Comparison of ENCODE assay signal across 22 cellular contexts in the genomic region with DNA sequence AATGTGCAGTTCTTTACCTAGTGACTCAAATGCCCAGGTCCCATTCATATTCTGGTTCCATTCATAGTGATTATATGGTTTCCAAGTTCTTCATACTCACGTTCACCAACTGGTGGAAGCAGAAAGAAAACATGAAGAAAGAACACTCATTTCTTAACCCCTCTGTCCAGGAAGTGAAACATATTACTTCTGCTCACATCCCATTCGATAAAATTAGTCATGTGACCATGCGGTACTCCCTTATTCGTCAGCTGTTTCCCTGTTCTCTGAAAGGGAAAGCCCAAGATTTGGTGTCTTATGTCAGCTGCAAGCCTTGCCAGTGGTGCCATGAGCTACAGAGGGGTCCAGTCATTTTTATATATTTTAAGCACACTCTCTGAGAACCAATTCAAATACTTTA.
DNase-seq lines count a peak whose midpoint lies in the region; ATAC-seq lines count a peak whose summit lies in the region.
"Had no signal": no experiment of that assay in that cellular context is flagged by ENCODE, and none has a peak within 500 bp of the region (broad histone marks: within the 10 kb centered on the region; RNA-seq: fewer than 3 reads in every experiment).

No MANE protein-coding gene starts in this region.

- peak; percentile 67 for ATAC-seq in HG02938 (IDR thresholded peaks at IDR 0.05; ENCODE audit: unreplicated experiment)
- ATAC-seq in stimulated activated naive CD8-positive, alpha-beta T cell treated with anti-CD3 and anti-CD28 coated beads, Interleukin-15, amount 100 ng/mL, for 72 hours = peak; percentile 49
- ATAC-seq: CD8-positive, alpha-beta T cell; naive thymus-derived CD4-positive, alpha-beta T cell had no signal

- H3K27ac Mint-ChIP-seq in stimulated activated naive CD8-positive, alpha-beta T cell treated with anti-CD3 and anti-CD28 coated beads, Interleukin-15, amount 100 ng/mL, for 72 hours = peak overlapping the region in 1 of 2 donors; percentile 30
- H3K27ac Mint-ChIP-seq: activated naive CD8-positive, alpha-beta T cell treated with anti-CD3 and anti-CD28 coated beads, Interleukin-2, amount 10 ng/mL, durations not matched to agents 7 days and 5 days; CD8-positive, alpha-beta T cell; naive thymus-derived CD4-positive, alpha-beta T cell had no signal

- no peaks in the 10 kb centered on the region for H3K27me3 Mint-ChIP-seq in stimulated activated naive CD8-positive, alpha-beta T cell treated with anti-CD3 and anti-CD28 coated beads, Interleukin-15, amount 100 ng/mL, for 72 hours
- H3K27me3 Mint-ChIP-seq: activated naive CD8-positive, alpha-beta T cell treated with anti-CD3 and anti-CD28 coated beads, Interleukin-2, amount 10 ng/mL, durations not matched to agents 7 days and 5 days had no signal

- peak; percentile 4 for DNase-seq in stimulated activated CD4-positive, alpha-beta T cell treated with anti-CD3 and anti-CD28 coated beads, Interleukin-1b, Interleukin-23, amount 100 ng/mL, for 48 hours
- no peak for DNase-seq in stimulated activated CD4-positive, alpha-beta T cell treated with anti-CD3 and anti-CD28 coated beads, Interleukin-12 subunit alpha, Interleukin-12 subunit beta, amount 100 ng/mL, for 4 hours
- DNase-seq in OCI-M1 (lab: John Stamatoyannopoulos, UW) (peak; percentile 98), SKM-1 treated with dmso at 0.1 percent for 144 hours (lab: John Stamatoyannopoulos, UW; ENCODE audit: unreplicated experiment) (no peak), HT-29 (ENCODE audit: low spot score) (no peak), HuH-7 (ENCODE audit: low spot score) (no peak)
- DNase-seq in stimulated activated naive CD8-positive, alpha-beta T cell treated with anti-CD3 and anti-CD28 coated beads, Interleukin-15, amount 100 ng/mL, for 72 hours = peak in 1 of 2 donors; percentile 13
- DNase-seq: activated naive CD8-positive, alpha-beta T cell treated with anti-CD3 and anti-CD28 coated beads, Interleukin-2, amount 10 ng/mL, durations not matched to agents 7 days and 5 days; brain microvascular endothelial cell; CD8-positive, alpha-beta T cell; cortex of kidney; DMS79; hippocampal formation; islet precursor cell; mammary epithelial cell; naive thymus-derived CD4-positive, alpha-beta T cell; NCI-H1105; NCI-H2171; NCI-H526 treated with DMSO at 0.1 percent for 48 hours; PC-9; stimulated activated CD4-positive, alpha-beta T cell treated with anti-CD3 and anti-CD28 coated beads, Interleukin-2, amount 100 ng/mL, for 48 hours had no signal

- H3K4me3 Mint-ChIP-seq in stimulated activated naive CD8-positive, alpha-beta T cell treated with anti-CD3 and anti-CD28 coated beads, Interleukin-15, amount 100 ng/mL, for 72 hours = no peak overlapping the region
- H3K4me3 Mint-ChIP-seq: activated naive CD8-positive, alpha-beta T cell treated with anti-CD3 and anti-CD28 coated beads, Interleukin-2, amount 10 ng/mL, durations not matched to agents 7 days and 5 days; CD8-positive, alpha-beta T cell; naive thymus-derived CD4-positive, alpha-beta T cell had no signal

- H3K9me3 Mint-ChIP-seq in stimulated activated naive CD8-positive, alpha-beta T cell treated with anti-CD3 and anti-CD28 coated beads, Interleukin-15, amount 100 ng/mL, for 72 hours = peaks cover 6 to 12% of the 10 kb centered on the region in 2 donors

- peaks cover 16% of the 10 kb centered on the region for H3K4me1 Mint-ChIP-seq in stimulated activated naive CD8-positive, alpha-beta T cell treated with anti-CD3 and anti-CD28 coated beads, Interleukin-15, amount 100 ng/mL, for 72 hours
- H3K4me1 Mint-ChIP-seq: activated naive CD8-positive, alpha-beta T cell treated with anti-CD3 and anti-CD28 coated beads, Interleukin-2, amount 10 ng/mL, durations not matched to agents 7 days and 5 days; naive thymus-derived CD4-positive, alpha-beta T cell had no signal

Comparison
In these comparisons a context has a peak if more than half of its experiments do, and no peak if none do; other contexts are left out.
1. DNase-seq: peak in stimulated activated CD4-positive, alpha-beta T cell treated with anti-CD3 and anti-CD28 coated beads, Interleukin-1b, Interleukin-23, amount 100 ng/mL, for 48 hours (single experiment) and OCI-M1 (single experiment); none in stimulated activated CD4-positive, alpha-beta T cell treated with anti-CD3 and anti-CD28 coated beads, Interleukin-12 subunit alpha, Interleukin-12 subunit beta, amount 100 ng/mL, for 4 hours (single experiment), SKM-1 treated with dmso at 0.1 percent for 144 hours (single experiment), HT-29 (single experiment) and HuH-7 (single experiment).